Comparison of ENCODE assay signal across 8 cellular contexts in the genomic region with DNA sequence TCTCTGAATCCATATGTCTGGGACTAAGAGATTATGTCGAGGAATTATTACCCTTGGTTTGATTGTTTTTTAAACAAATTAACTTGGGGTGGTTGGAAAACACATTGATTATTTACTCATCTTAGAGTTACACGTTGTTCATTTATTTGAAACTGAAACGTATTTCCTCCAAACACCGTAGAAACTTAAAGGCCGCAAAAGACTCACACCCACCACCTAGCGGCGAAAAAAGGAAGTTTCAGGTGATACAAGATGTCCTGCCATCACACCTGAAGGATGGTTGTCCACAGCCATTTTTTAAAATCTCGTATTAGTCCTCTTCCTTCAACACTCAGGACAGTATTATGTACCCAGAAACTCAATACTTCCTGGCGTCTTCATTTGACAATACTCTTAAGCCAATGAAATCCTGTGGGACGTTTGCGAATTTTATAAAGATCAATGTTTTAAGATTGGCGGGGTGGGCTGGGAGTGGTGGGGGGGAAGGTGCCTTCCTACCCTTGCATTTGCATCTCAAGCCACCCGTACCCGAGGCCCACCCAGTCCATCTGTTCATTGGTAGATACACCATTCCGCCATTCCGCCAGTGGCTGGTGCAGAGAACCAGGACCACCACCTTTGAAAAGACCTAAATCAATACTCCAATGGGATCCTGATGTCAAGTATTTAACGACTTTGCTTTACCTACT. TPM values are rescaled to one million over a fixed set of nuclear protein-coding genes. Genes with fewer than 3 reads are reported as not detected.
DNase-seq lines count a peak whose midpoint lies in the region; ATAC-seq and TF ChIP-seq lines count a peak whose summit lies in the region.

No MANE protein-coding gene starts in this region.

- CTCF ChIA-PET in Caco-2 (lab: Charles Lee) = no interaction called here

- H3K36me3 ChIP-seq in Caco-2 (ENCODE audit: control insufficient read depth, insufficient read depth, low read length) = no peaks in the 10 kb centered on the region
- no peaks in the 10 kb centered on the region for H3K36me3 ChIP-seq in upper lobe of right lung

- peak overlapping the region; percentile 72 for H3K27ac ChIP-seq in HL-60 (replicated peaks)
- no peak overlapping the region for H3K27ac ChIP-seq in upper lobe of right lung

- H3K27me3 ChIP-seq in Caco-2 (replicated peaks; ENCODE audit: control insufficient read depth, insufficient read depth, low read length) (no peaks in the 10 kb centered on the region), HL-60 (ENCODE audit: insufficient read depth, poor library complexity, severe bottlenecking) (no peaks in the 10 kb centered on the region), upper lobe of right lung (no peaks in the 10 kb centered on the region)

- H3K4me3 ChIP-seq in Caco-2 (ENCODE audit: low read depth, low read length) = peak overlapping the region; percentile 50; the same call in 1 of the 2 replicates
- H3K4me3 ChIP-seq in HL-60 (replicated peaks; ENCODE audit: insufficient read depth, low read length) = no peak overlapping the region; the same call in 1 of the 2 replicates
- H3K4me3 ChIP-seq in foreskin fibroblast (ENCODE audit: low read depth in 1 of 2, low read length in 2 of 2) = no peak overlapping the region
- H3K4me3 ChIP-seq in upper lobe of right lung = no peak overlapping the region

- H3K9me3 ChIP-seq in Caco-2 (no peaks in the 10 kb centered on the region), upper lobe of right lung (no peaks in the 10 kb centered on the region)

- peak; percentile 73 to 84 for DNase-seq in Caco-2
- DNase-seq in HL-60 (ENCODE audit: low read depth in 1 of 2, low spot score in 1 of 2) = peak; percentile 50 to 80
- peak; percentile 68 for DNase-seq in OCI-M2 (lab: John Stamatoyannopoulos, UW; ENCODE audit: unreplicated experiment)
- peak; percentile 64 for DNase-seq in activated T-helper 1 cell treated with Interleukin-2 at 50 U/mL for 16 hours (ENCODE audit: low read depth)
- peak; percentile 41 to 80 for DNase-seq in foreskin fibroblast
- peak; percentile 54 for DNase-seq in progenitor cell of endocrine pancreas (ENCODE audit: low spot score, unreplicated experiment)
- DNase-seq in upper lobe of right lung = no peak
- DNase-seq in cerebellar nuclear complex (lab: John Stamatoyannopoulos, UW) = no peak

- H3K4me1 ChIP-seq in Caco-2 (peaks cover 29% of the 10 kb centered on the region), upper lobe of right lung (peaks cover 30% of the 10 kb centered on the region)

- H3K4me3 Mint-ChIP-seq in Caco-2 (ENCODE audit: unreplicated experiment) (peak overlapping the region; percentile 95), progenitor cell of endocrine pancreas (ENCODE audit: low read depth) (peak overlapping the region; percentile 70)

- TF ChIP-seq CTCF in Caco-2 (IDR thresholded peaks at IDR 0.05; ENCODE audit: insufficient read depth in 1 of 2, low read depth in 1 of 2, low read length in 1 of 2, severe bottlenecking in 1 of 2, unreplicated experiment in 1 of 2) = peak; percentile 76 to 83
- peak; percentile 63 for TF ChIP-seq CTCF in HL-60 (IDR thresholded peaks at IDR 0.05; ENCODE audit: insufficient read depth, low read length)
- peak; percentile 62 for TF ChIP-seq CTCF in foreskin fibroblast (IDR thresholded peaks at IDR 0.05; ENCODE audit: low read depth, low read length)
- peak; percentile 83 for TF ChIP-seq CTCF in progenitor cell of endocrine pancreas (IDR thresholded peaks at IDR 0.05; ENCODE audit: unreplicated experiment)
- TF ChIP-seq CTCF in upper lobe of right lung (IDR thresholded peaks at IDR 0.05) = peak; percentile 84

- H3K9me3 Mint-ChIP-seq in Caco-2 (ENCODE audit: unreplicated experiment) (no peaks in the 10 kb centered on the region), progenitor cell of endocrine pancreas (ENCODE audit: low read depth) (no peaks in the 10 kb centered on the region)

- peak overlapping the region; percentile 94 for H3K27ac Mint-ChIP-seq in Caco-2 (ENCODE audit: unreplicated experiment)
- peak overlapping the region; percentile 87 for H3K27ac Mint-ChIP-seq in progenitor cell of endocrine pancreas

- ATAC-seq in upper lobe of right lung = no peak

- no TSS peak for BruUV-seq in Caco-2 (replicated peaks; lab: Mats Ljungman, UMichigan)

- intact Hi-C loops in Caco-2 (cut with micrococcal nuclease; ENCODE audit: unreplicated experiment) = loop anchor here (1.0 to 5.0 kb wide), 3 partner anchors 65 to 190 kb away; partner anchors contain the start of gene PIK3AP1
- intact Hi-C loops in upper lobe of right lung (cut with DNase I) = no loop called here

- H3K27me3 Mint-ChIP-seq in Caco-2 (ENCODE audit: insufficient read depth, unreplicated experiment) (no peaks in the 10 kb centered on the region), progenitor cell of endocrine pancreas (no peaks in the 10 kb centered on the region)

- H3K36me3 Mint-ChIP-seq in Caco-2 (ENCODE audit: insufficient read depth, unreplicated experiment) (peaks cover 12% of the 10 kb centered on the region), progenitor cell of endocrine pancreas (ENCODE audit: insufficient read depth) (no peaks in the 10 kb centered on the region)

- POLR2A ChIA-PET in Caco-2 (lab: Charles Lee) = no interaction called here

- peaks cover 13% of the 10 kb centered on the region for H3K4me1 Mint-ChIP-seq in Caco-2 (ENCODE audit: low read depth, unreplicated experiment)
- H3K4me1 Mint-ChIP-seq in progenitor cell of endocrine pancreas (ENCODE audit: low read depth) = peaks cover 16% of the 10 kb centered on the region

RNA-seq across cellular contexts. Expression of gene LCOR, which starts 1.4 kb away (rescaled TPM):
- total RNA-seq in Caco-2 (2022) (46.7 and 51.8 TPM in 2 replicates), progenitor cell of endocrine pancreas (81.5 and 88.6 TPM in 2 replicates), upper lobe of right lung (39.5 TPM)

Comparison
In these comparisons a context has a peak if more than half of its experiments do, and no peak if none do; other contexts are left out.
1. DNase-seq: peak in Caco-2 (2 of 2), HL-60 (2 of 2), OCI-M2 (single experiment), activated T-helper 1 cell treated with Interleukin-2 at 50 U/mL for 16 hours (single experiment), foreskin fibroblast (2 of 2) and progenitor cell of endocrine pancreas (single experiment); none in upper lobe of right lung (single experiment) and cerebellar nuclear complex (0 of 2).
2. Peak in every context shown above with its lines, with median percentiles within 50 percentile points of each other: CTCF ChIP-seq.